ENCODE assay signal across 1 cellular context in the genomic region with DNA sequence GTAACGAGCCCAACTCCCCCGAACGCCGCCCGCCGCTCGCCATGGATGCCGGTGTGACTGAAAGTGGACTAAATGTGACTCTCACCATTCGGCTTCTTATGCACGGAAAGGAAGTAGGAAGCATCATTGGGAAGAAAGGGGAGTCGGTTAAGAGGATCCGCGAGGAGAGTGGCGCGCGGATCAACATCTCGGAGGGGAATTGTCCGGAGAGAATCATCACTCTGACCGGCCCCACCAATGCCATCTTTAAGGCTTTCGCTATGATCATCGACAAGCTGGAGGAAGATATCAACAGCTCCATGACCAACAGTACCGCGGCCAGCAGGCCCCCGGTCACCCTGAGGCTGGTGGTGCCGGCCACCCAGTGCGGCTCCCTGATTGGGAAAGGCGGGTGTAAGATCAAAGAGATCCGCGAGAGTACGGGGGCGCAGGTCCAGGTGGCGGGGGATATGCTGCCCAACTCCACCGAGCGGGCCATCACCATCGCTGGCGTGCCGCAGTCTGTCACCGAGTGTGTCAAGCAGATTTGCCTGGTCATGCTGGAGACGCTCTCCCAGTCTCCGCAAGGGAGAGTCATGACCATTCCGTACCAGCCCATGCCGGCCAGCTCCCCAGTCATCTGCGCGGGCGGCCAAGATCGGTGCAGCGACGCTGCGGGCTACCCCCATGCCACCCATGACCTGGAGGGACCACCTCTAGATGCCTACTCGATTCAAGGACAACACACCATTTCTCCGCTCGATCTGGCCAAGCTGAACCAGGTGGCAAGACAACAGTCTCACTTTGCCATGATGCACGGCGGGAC.
A peak's percentile ranks its signal among the peaks of the same experiment; 100 is the strongest.
TF ChIP-seq lines count a peak whose summit lies in the region.

No MANE protein-coding gene starts in this region.

TF ChIP-seq in GM12878, 131 proteins besides CTCF, POLR2A, EP300 and RAD21 (continued from another document):
- TF ChIP-seq, protein P1, sequence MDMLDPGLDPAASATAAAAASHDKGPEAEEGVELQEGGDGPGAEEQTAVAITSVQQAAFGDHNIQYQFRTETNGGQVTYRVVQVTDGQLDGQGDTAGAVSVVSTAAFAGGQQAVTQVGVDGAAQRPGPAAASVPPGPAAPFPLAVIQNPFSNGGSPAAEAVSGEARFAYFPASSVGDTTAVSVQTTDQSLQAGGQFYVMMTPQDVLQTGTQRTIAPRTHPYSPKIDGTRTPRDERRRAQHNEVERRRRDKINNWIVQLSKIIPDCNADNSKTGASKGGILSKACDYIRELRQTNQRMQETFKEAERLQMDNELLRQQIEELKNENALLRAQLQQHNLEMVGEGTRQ (IDR thresholded peaks at IDR 0.05; ENCODE audit: borderline replicate concordance, low read depth, low read length), result no peak
- 0 out of 2 replicates have a peak, but pooled peaks have one; percentile 25 for TF ChIP-seq MEF2A (IDR thresholded peaks at IDR 0.05; ENCODE audit: insufficient read depth, low read depth, low read length)
- TF ChIP-seq YBX1 (IDR thresholded peaks at IDR 0.05), result no peak
- TF ChIP-seq ZZZ3 (IDR thresholded peaks at IDR 0.05; ENCODE audit: control insufficient read depth, insufficient read length, low read depth), result no peak
- TF ChIP-seq PBX3 (IDR thresholded peaks at IDR 0.05; ENCODE audit: insufficient replicate concordance, low read depth, low read length), result no peak
- TF ChIP-seq, protein P2, sequence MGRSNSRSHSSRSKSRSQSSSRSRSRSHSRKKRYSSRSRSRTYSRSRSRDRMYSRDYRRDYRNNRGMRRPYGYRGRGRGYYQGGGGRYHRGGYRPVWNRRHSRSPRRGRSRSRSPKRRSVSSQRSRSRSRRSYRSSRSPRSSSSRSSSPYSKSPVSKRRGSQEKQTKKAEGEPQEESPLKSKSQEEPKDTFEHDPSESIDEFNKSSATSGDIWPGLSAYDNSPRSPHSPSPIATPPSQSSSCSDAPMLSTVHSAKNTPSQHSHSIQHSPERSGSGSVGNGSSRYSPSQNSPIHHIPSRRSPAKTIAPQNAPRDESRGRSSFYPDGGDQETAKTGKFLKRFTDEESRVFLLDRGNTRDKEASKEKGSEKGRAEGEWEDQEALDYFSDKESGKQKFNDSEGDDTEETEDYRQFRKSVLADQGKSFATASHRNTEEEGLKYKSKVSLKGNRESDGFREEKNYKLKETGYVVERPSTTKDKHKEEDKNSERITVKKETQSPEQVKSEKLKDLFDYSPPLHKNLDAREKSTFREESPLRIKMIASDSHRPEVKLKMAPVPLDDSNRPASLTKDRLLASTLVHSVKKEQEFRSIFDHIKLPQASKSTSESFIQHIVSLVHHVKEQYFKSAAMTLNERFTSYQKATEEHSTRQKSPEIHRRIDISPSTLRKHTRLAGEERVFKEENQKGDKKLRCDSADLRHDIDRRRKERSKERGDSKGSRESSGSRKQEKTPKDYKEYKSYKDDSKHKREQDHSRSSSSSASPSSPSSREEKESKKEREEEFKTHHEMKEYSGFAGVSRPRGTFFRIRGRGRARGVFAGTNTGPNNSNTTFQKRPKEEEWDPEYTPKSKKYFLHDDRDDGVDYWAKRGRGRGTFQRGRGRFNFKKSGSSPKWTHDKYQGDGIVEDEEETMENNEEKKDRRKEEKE (IDR thresholded peaks at IDR 0.05), result no peak
- TF ChIP-seq MTA2 (IDR thresholded peaks at IDR 0.05; ENCODE audit: low read depth), result no peak
- TF ChIP-seq JUNB (IDR thresholded peaks at IDR 0.05), result no peak
- TF ChIP-seq POLR2AphosphoS5 (IDR thresholded peaks at IDR 0.05; ENCODE audit: low read length), result peak; percentile 84
- no peak for TF ChIP-seq RCOR1 (conservative IDR thresholded peaks at IDR 0.05; ENCODE audit: low read depth, low read length)
- TF ChIP-seq, protein P3, sequence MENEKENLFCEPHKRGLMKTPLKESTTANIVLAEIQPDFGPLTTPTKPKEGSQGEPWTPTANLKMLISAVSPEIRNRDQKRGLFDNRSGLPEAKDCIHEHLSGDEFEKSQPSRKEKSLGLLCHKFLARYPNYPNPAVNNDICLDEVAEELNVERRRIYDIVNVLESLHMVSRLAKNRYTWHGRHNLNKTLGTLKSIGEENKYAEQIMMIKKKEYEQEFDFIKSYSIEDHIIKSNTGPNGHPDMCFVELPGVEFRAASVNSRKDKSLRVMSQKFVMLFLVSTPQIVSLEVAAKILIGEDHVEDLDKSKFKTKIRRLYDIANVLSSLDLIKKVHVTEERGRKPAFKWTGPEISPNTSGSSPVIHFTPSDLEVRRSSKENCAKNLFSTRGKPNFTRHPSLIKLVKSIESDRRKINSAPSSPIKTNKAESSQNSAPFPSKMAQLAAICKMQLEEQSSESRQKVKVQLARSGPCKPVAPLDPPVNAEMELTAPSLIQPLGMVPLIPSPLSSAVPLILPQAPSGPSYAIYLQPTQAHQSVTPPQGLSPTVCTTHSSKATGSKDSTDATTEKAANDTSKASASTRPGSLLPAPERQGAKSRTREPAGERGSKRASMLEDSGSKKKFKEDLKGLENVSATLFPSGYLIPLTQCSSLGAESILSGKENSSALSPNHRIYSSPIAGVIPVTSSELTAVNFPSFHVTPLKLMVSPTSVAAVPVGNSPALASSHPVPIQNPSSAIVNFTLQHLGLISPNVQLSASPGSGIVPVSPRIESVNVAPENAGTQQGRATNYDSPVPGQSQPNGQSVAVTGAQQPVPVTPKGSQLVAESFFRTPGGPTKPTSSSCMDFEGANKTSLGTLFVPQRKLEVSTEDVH (IDR thresholded peaks at IDR 0.05; ENCODE audit: low read depth, partially characterized antibody), result no peak
- TF ChIP-seq, protein P4, sequence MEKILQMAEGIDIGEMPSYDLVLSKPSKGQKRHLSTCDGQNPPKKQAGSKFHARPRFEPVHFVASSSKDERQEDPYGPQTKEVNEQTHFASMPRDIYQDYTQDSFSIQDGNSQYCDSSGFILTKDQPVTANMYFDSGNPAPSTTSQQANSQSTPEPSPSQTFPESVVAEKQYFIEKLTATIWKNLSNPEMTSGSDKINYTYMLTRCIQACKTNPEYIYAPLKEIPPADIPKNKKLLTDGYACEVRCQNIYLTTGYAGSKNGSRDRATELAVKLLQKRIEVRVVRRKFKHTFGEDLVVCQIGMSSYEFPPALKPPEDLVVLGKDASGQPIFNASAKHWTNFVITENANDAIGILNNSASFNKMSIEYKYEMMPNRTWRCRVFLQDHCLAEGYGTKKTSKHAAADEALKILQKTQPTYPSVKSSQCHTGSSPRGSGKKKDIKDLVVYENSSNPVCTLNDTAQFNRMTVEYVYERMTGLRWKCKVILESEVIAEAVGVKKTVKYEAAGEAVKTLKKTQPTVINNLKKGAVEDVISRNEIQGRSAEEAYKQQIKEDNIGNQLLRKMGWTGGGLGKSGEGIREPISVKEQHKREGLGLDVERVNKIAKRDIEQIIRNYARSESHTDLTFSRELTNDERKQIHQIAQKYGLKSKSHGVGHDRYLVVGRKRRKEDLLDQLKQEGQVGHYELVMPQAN (conservative IDR thresholded peaks at IDR 0.05), result peak; percentile 26; the same call in 1 of the 2 replicates
- no peak for TF ChIP-seq FOXK2 (IDR thresholded peaks at IDR 0.05)
- TF ChIP-seq CBFB (IDR thresholded peaks at IDR 0.05; ENCODE audit: low read depth), result no peak
- TF ChIP-seq IKZF2 (IDR thresholded peaks at IDR 0.05), result peak in 1 of 2 experiments; percentile 34; a peak in 2 of 4 replicates
- no peak for TF ChIP-seq ATF7 (IDR thresholded peaks at IDR 0.05; ENCODE audit: low read depth)
- peak; percentile 38; the same call in 1 of the 2 replicates for TF ChIP-seq ZNF687 (IDR thresholded peaks at IDR 0.05)
- TF ChIP-seq CHD4 (IDR thresholded peaks at IDR 0.05), result no peak
- TF ChIP-seq SMAD5 (IDR thresholded peaks at IDR 0.05; ENCODE audit: low read depth), result 0 out of 2 replicates have a peak, but pooled peaks have one; percentile 65
